Comparison of ENCODE assay signal across 1 cellular context in the genomic region with DNA sequence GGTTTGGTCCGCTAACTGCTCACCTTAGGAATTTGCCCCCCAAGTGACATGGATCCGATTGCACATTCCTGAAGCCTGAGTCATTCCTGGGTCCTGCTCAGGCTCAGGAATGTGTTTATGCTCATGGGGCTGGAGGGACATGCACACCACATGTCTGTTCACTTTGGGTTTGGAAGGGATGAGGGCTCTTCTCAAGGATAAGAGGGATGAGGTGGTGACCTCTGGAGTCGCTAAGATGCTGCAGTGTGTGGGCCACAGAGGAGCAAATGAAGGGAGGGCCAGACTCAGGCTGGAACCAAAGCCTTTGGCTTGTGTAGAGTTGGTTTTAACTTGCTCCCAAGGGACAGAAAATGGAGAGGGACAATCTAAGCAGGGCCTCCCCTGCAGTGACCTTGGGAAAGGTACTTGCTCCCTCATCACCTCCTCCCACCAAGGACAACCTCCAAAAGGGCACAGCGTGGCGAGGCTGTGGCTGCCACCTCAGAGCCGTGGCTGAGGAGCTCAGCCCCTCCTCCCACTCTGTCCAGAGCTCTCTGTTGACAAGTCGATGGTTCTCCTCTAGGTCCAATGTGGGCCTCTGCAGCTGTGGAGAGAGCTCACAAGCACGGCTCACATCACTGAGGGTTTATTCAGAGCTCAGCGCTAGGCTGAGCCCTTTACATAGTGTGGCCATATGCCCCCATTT.
A peak's percentile ranks its signal among the peaks of the same experiment; 100 is the strongest.
TF ChIP-seq lines count a peak whose summit lies in the region.

No MANE protein-coding gene starts in this region.

TF ChIP-seq in HepG2, 621 proteins besides CTCF, POLR2A, EP300 and RAD21 (continued from another document and continues in another):
- TF ChIP-seq, protein P1, sequence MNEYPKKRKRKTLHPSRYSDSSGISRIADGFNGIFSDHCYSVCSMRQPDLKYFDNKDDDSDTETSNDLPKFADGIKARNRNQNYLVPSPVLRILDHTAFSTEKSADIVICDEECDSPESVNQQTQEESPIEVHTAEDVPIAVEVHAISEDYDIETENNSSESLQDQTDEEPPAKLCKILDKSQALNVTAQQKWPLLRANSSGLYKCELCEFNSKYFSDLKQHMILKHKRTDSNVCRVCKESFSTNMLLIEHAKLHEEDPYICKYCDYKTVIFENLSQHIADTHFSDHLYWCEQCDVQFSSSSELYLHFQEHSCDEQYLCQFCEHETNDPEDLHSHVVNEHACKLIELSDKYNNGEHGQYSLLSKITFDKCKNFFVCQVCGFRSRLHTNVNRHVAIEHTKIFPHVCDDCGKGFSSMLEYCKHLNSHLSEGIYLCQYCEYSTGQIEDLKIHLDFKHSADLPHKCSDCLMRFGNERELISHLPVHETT (CRISPR knock-in tag; conservative IDR thresholded peaks at IDR 0.05): no peak; the same call in 1 of the 2 replicates
- TF ChIP-seq ZNF367 (CRISPR knock-in tag; IDR thresholded peaks at IDR 0.05; ENCODE audit: borderline replicate concordance) (no peak), CHCHD3 (CRISPR knock-in tag; IDR thresholded peaks at IDR 0.05) (no peak), FOXC1 (CRISPR knock-in tag; IDR thresholded peaks at IDR 0.05; ENCODE audit: borderline replicate concordance) (peak; percentile 94), FOXA1 (IDR thresholded peaks at IDR 0.05) (no peak), FOXA1 (CRISPR knock-in tag; IDR thresholded peaks at IDR 0.05) (peak; percentile 80; the same call in 1 of the 2 replicates), SNAI1 (CRISPR knock-in tag; IDR thresholded peaks at IDR 0.05; ENCODE audit: borderline replicate concordance) (no peak), POGZ (CRISPR knock-in tag; IDR thresholded peaks at IDR 0.05) (peak; percentile 11; the same call in 1 of the 2 replicates), CBX5 (CRISPR knock-in tag; IDR thresholded peaks at IDR 0.05; ENCODE audit: borderline replicate concordance) (0 out of 2 replicates have a peak, but pooled peaks have one; percentile 36), SP4 (CRISPR knock-in tag; IDR thresholded peaks at IDR 0.05) (peak; percentile 46; the same call in 1 of the 2 replicates), ZNF496 (CRISPR knock-in tag; IDR thresholded peaks at IDR 0.05; ENCODE audit: insufficient replicate concordance) (no peak), SOX5 (CRISPR knock-in tag; IDR thresholded peaks at IDR 0.05; ENCODE audit: borderline replicate concordance) (peak; percentile 77; the same call in 1 of the 2 replicates), ZNF256 (CRISPR knock-in tag; conservative IDR thresholded peaks at IDR 0.05) (no peak), SRSF9 (IDR thresholded peaks at IDR 0.05; ENCODE audit: borderline replicate concordance, insufficient read depth, low read depth, low read length, poor library complexity, severe bottlenecking) (no peak), RFX5 (IDR thresholded peaks at IDR 0.05; ENCODE audit: low read depth, low read length) (0 out of 2 replicates have a peak, but pooled peaks have one; percentile 5), CBFB (CRISPR knock-in tag; IDR thresholded peaks at IDR 0.05) (0 out of 2 replicates have a peak, but pooled peaks have one; percentile 55), CC2D1A (CRISPR knock-in tag; IDR thresholded peaks at IDR 0.05) (no peak), ZFYVE20 (CRISPR knock-in tag; IDR thresholded peaks at IDR 0.05; ENCODE audit: borderline replicate concordance, low read depth) (no peak), ZBTB3 (CRISPR knock-in tag; IDR thresholded peaks at IDR 0.05; ENCODE audit: borderline replicate concordance, low read depth) (peak; percentile 61; the same call in 1 of the 2 replicates), ZNF549 (CRISPR knock-in tag; IDR thresholded peaks at IDR 0.05) (no peak), TCF7L2 (IDR thresholded peaks at IDR 0.05; ENCODE audit: low read depth, low read length) (no peak), SMYD3 (CRISPR knock-in tag; IDR thresholded peaks at IDR 0.05) (no peak), ZFP36L1 (CRISPR knock-in tag; IDR thresholded peaks at IDR 0.05) (0 out of 2 replicates have a peak, but pooled peaks have one; percentile 63), SMAD1 (CRISPR knock-in tag; IDR thresholded peaks at IDR 0.05; ENCODE audit: borderline replicate concordance, low read depth) (no peak), ZBTB42 (CRISPR knock-in tag; IDR thresholded peaks at IDR 0.05) (0 out of 2 replicates have a peak, but pooled peaks have one; percentile 59), ZBTB38 (CRISPR knock-in tag; IDR thresholded peaks at IDR 0.05) (no peak), SIN3B (IDR thresholded peaks at IDR 0.05; ENCODE audit: low read length) (peak; percentile 17), IKZF4 (CRISPR knock-in tag; IDR thresholded peaks at IDR 0.05; ENCODE audit: borderline replicate concordance, low read depth, not compliant biosample characterization) (no peak), MTF1 (CRISPR knock-in tag; IDR thresholded peaks at IDR 0.05) (no peak), ZNF234 (CRISPR knock-in tag; conservative IDR thresholded peaks at IDR 0.05) (no peak), SRSF4 (IDR thresholded peaks at IDR 0.05; ENCODE audit: low read depth, low read length, poor library complexity, severe bottlenecking) (no peak), ZNF556 (CRISPR knock-in tag; IDR thresholded peaks at IDR 0.05; ENCODE audit: borderline replicate concordance) (0 out of 2 replicates have a peak, but pooled peaks have one; percentile 23), HNRNPLL (IDR thresholded peaks at IDR 0.05; ENCODE audit: low read depth, low read length, poor library complexity, severe bottlenecking) (no peak), CBX1 (IDR thresholded peaks at IDR 0.05; ENCODE audit: low read depth) (peak; percentile 80), ZNF12 (CRISPR knock-in tag; IDR thresholded peaks at IDR 0.05) (0 out of 2 replicates have a peak, but pooled peaks have one; percentile 34), SNAPC2 (CRISPR knock-in tag; IDR thresholded peaks at IDR 0.05) (no peak), ELF4 (CRISPR knock-in tag; IDR thresholded peaks at IDR 0.05; ENCODE audit: borderline replicate concordance) (no peak), ZNF225 (CRISPR knock-in tag; IDR thresholded peaks at IDR 0.05) (peak; percentile 8; the same call in 1 of the 2 replicates), JUND (CRISPR knock-in tag; IDR thresholded peaks at IDR 0.05) (peak; percentile 100), U2AF1 (optimal IDR thresholded peaks at IDR 0.05; ENCODE audit: low read depth, low read length) (peak; percentile 80), JUN (CRISPR knock-in tag; IDR thresholded peaks at IDR 0.05) (peak; percentile 100), ZKSCAN8 (CRISPR knock-in tag; IDR thresholded peaks at IDR 0.05; ENCODE audit: borderline replicate concordance) (peak; percentile 79; the same call in 1 of the 2 replicates), ZNF44 (CRISPR knock-in tag; IDR thresholded peaks at IDR 0.05) (no peak), ZNF350 (CRISPR knock-in tag; IDR thresholded peaks at IDR 0.05; ENCODE audit: borderline replicate concordance, low read depth) (peak; percentile 29; the same call in 1 of the 2 replicates)
- TF ChIP-seq, protein P2, sequence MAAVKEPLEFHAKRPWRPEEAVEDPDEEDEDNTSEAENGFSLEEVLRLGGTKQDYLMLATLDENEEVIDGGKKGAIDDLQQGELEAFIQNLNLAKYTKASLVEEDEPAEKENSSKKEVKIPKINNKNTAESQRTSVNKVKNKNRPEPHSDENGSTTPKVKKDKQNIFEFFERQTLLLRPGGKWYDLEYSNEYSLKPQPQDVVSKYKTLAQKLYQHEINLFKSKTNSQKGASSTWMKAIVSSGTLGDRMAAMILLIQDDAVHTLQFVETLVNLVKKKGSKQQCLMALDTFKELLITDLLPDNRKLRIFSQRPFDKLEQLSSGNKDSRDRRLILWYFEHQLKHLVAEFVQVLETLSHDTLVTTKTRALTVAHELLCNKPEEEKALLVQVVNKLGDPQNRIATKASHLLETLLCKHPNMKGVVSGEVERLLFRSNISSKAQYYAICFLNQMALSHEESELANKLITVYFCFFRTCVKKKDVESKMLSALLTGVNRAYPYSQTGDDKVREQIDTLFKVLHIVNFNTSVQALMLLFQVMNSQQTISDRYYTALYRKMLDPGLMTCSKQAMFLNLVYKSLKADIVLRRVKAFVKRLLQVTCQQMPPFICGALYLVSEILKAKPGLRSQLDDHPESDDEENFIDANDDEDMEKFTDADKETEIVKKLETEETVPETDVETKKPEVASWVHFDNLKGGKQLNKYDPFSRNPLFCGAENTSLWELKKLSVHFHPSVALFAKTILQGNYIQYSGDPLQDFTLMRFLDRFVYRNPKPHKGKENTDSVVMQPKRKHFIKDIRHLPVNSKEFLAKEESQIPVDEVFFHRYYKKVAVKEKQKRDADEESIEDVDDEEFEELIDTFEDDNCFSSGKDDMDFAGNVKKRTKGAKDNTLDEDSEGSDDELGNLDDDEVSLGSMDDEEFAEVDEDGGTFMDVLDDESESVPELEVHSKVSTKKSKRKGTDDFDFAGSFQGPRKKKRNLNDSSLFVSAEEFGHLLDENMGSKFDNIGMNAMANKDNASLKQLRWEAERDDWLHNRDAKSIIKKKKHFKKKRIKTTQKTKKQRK (IDR thresholded peaks at IDR 0.05; ENCODE audit: low read length): no peak; the same call in 1 of the 2 replicates
- TF ChIP-seq, protein P3, sequence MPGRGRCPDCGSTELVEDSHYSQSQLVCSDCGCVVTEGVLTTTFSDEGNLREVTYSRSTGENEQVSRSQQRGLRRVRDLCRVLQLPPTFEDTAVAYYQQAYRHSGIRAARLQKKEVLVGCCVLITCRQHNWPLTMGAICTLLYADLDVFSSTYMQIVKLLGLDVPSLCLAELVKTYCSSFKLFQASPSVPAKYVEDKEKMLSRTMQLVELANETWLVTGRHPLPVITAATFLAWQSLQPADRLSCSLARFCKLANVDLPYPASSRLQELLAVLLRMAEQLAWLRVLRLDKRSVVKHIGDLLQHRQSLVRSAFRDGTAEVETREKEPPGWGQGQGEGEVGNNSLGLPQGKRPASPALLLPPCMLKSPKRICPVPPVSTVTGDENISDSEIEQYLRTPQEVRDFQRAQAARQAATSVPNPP (CRISPR knock-in tag; IDR thresholded peaks at IDR 0.05): peak; percentile 19; the same call in 1 of the 2 replicates
- TF ChIP-seq, protein P4, sequence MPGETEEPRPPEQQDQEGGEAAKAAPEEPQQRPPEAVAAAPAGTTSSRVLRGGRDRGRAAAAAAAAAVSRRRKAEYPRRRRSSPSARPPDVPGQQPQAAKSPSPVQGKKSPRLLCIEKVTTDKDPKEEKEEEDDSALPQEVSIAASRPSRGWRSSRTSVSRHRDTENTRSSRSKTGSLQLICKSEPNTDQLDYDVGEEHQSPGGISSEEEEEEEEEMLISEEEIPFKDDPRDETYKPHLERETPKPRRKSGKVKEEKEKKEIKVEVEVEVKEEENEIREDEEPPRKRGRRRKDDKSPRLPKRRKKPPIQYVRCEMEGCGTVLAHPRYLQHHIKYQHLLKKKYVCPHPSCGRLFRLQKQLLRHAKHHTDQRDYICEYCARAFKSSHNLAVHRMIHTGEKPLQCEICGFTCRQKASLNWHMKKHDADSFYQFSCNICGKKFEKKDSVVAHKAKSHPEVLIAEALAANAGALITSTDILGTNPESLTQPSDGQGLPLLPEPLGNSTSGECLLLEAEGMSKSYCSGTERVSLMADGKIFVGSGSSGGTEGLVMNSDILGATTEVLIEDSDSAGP (CRISPR knock-in tag; IDR thresholded peaks at IDR 0.05; ENCODE audit: borderline replicate concordance): peak; percentile 94
- TF ChIP-seq, protein P5, sequence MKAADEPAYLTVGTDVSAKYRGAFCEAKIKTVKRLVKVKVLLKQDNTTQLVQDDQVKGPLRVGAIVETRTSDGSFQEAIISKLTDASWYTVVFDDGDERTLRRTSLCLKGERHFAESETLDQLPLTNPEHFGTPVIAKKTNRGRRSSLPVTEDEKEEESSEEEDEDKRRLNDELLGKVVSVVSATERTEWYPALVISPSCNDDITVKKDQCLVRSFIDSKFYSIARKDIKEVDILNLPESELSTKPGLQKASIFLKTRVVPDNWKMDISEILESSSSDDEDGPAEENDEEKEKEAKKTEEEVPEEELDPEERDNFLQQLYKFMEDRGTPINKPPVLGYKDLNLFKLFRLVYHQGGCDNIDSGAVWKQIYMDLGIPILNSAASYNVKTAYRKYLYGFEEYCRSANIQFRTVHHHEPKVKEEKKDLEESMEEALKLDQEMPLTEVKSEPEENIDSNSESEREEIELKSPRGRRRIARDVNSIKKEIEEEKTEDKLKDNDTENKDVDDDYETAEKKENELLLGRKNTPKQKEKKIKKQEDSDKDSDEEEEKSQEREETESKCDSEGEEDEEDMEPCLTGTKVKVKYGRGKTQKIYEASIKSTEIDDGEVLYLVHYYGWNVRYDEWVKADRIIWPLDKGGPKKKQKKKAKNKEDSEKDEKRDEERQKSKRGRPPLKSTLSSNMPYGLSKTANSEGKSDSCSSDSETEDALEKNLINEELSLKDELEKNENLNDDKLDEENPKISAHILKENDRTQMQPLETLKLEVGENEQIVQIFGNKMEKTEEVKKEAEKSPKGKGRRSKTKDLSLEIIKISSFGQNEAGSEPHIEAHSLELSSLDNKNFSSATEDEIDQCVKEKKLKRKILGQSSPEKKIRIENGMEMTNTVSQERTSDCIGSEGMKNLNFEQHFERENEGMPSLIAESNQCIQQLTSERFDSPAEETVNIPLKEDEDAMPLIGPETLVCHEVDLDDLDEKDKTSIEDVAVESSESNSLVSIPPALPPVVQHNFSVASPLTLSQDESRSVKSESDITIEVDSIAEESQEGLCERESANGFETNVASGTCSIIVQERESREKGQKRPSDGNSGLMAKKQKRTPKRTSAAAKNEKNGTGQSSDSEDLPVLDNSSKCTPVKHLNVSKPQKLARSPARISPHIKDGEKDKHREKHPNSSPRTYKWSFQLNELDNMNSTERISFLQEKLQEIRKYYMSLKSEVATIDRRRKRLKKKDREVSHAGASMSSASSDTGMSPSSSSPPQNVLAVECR (CRISPR knock-in tag; IDR thresholded peaks at IDR 0.05; ENCODE audit: borderline replicate concordance): peak; percentile 71
- TF ChIP-seq, protein P6, sequence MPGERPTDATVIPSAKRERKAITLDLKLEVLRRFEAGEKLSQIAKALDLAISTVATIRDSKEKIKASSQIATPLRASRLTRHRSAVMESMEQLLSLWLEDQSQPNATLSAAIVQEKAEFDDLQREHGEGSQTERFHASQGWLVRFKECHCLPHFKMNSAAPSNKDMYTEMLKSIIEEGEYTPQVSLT (CRISPR knock-in tag; IDR thresholded peaks at IDR 0.05; ENCODE audit: borderline replicate concordance, low read depth): no peak; the same call in 1 of the 2 replicates
- TF ChIP-seq, protein P7, sequence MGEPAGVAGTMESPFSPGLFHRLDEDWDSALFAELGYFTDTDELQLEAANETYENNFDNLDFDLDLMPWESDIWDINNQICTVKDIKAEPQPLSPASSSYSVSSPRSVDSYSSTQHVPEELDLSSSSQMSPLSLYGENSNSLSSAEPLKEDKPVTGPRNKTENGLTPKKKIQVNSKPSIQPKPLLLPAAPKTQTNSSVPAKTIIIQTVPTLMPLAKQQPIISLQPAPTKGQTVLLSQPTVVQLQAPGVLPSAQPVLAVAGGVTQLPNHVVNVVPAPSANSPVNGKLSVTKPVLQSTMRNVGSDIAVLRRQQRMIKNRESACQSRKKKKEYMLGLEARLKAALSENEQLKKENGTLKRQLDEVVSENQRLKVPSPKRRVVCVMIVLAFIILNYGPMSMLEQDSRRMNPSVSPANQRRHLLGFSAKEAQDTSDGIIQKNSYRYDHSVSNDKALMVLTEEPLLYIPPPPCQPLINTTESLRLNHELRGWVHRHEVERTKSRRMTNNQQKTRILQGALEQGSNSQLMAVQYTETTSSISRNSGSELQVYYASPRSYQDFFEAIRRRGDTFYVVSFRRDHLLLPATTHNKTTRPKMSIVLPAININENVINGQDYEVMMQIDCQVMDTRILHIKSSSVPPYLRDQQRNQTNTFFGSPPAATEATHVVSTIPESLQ (CRISPR knock-in tag; conservative IDR thresholded peaks at IDR 0.05): no peak
